In the genomic region with DNA sequence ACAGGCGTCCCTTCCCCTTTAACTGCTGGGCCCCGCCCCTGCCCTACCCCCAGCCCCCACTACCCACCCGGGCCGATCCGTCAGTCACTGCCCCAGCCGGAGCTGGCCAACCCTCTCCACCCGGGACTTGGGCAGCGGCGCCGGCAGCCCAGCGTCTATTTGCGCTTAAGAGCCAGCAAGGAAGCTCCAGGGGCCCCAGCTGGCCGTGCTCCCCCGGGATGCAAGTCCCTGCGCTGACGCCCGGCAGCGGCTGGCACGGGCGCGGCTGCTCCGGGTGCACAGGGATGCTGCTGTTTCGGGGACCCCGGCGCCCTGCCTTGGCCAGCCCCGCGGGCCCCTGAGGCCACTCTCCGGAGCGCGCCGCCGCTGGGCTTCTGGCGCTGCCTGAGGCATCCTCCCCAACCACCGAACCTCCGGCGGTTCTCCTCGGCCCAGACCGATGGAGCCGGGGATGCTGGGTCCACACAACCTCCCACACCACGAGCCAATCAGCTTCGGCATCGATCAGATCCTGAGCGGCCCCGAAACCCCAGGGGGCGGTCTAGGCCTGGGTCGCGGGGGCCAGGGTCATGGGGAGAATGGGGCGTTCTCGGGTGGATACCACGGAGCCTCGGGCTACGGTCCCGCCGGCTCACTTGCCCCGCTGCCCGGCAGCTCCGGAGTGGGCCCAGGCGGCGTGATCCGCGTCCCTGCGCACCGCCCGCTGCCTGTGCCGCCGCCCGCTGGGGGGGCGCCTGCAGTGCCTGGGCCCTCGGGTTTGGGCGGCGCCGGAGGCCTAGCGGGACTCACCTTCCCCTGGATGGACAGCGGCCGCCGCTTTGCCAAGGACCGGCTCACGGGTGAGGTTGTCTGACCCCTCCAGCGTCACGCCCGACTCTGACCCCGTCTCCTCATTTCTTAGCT, we compare ENCODE assay signal across 9 cellular contexts. TPM values are rescaled to one million over a fixed set of nuclear protein-coding genes. Genes with fewer than 3 reads are reported as not detected.
A peak's percentile ranks its signal among the peaks of the same experiment; 100 is the strongest.
DNase-seq lines count a peak whose midpoint lies in the region; ATAC-seq and TF ChIP-seq lines count a peak whose summit lies in the region.
"Had no signal": no experiment of that assay in that cellular context is flagged by ENCODE, and none has a peak within 500 bp of the region (broad histone marks: within the 10 kb centered on the region; RNA-seq: fewer than 3 reads in every experiment).

TLX2 (plus strand) TSS at position 83 of the 903 bp plus-strand sequence; CDS start at position 440, 357 bp downstream.

- H3K4me1 Mint-ChIP-seq in immature natural killer cell = peaks cover 16 to 19% of the 10 kb centered on the region in 2 donors

- H3K27ac Mint-ChIP-seq in immature natural killer cell = no peak within 1 kb of the TSS

- peak; percentile 32 for DNase-seq in stimulated activated CD4-positive, alpha-beta T cell treated with anti-CD3 and anti-CD28 coated beads, Interleukin-15, amount 100 ng/mL, for 24 hours
- no peak for DNase-seq in stimulated activated CD4-positive, alpha-beta T cell treated with anti-CD3 and anti-CD28 coated beads, Interleukin-4, amount 100 ng/mL, for 4 hours
- DNase-seq in immature natural killer cell = no peak
- DNase-seq in A172 (ENCODE audit: low spot score) = no peak
- DNase-seq in NCI-H510A (lab: John Stamatoyannopoulos, UW) = no peak
- DNase-seq in kidney glomerular epithelial cell (lab: John Stamatoyannopoulos, UW) = no peak
- DNase-seq: tibial artery had no signal

- ATAC-seq in SK-N-SH treated with all-trans-retinoic acid at 6 μM for 48 hours (peak; percentile 79), GM21447 (IDR thresholded peaks at IDR 0.05; ENCODE audit: unreplicated experiment) (no peak)

- peaks cover 0 to 4% (median 0%) of the 10 kb centered on the region in 6 donors for H3K9me3 Mint-ChIP-seq in immature natural killer cell

- peaks cover 38 to 42% (median 42%) of the 10 kb centered on the region in 3 donors for H3K27me3 Mint-ChIP-seq in immature natural killer cell (ENCODE audit: low read depth in 3 of 3)

- H3K36me3 Mint-ChIP-seq in immature natural killer cell = no peaks in the 10 kb centered on the region

- peak within 1 kb of the TSS; percentile 18 to 72 (median 25) for H3K4me3 Mint-ChIP-seq in immature natural killer cell

TF ChIP-seq in SK-N-SH treated with all-trans-retinoic acid at 6 μM for 48 hours, 23 proteins besides CTCF, POLR2A, EP300 and RAD21:
- TF ChIP-seq OSR1 (CRISPR knock-in tag; IDR thresholded peaks at IDR 0.05) (no peak), ESRRG (CRISPR knock-in tag; IDR thresholded peaks at IDR 0.05) (no peak), TSHZ2 (CRISPR knock-in tag; IDR thresholded peaks at IDR 0.05) (no peak), SNAI2 (CRISPR knock-in tag; IDR thresholded peaks at IDR 0.05) (no peak), POU6F1 (CRISPR knock-in tag; IDR thresholded peaks at IDR 0.05; ENCODE audit: borderline replicate concordance, low read depth) (no peak), ZFP3 (CRISPR knock-in tag; IDR thresholded peaks at IDR 0.05) (no peak), TOX (CRISPR knock-in tag; IDR thresholded peaks at IDR 0.05; ENCODE audit: borderline replicate concordance) (no peak), ZNF8 (CRISPR knock-in tag; IDR thresholded peaks at IDR 0.05) (no peak), ISL1 (CRISPR knock-in tag; IDR thresholded peaks at IDR 0.05) (no peak), CSDC2 (CRISPR knock-in tag; IDR thresholded peaks at IDR 0.05) (no peak)
- TF ChIP-seq, protein P1, sequence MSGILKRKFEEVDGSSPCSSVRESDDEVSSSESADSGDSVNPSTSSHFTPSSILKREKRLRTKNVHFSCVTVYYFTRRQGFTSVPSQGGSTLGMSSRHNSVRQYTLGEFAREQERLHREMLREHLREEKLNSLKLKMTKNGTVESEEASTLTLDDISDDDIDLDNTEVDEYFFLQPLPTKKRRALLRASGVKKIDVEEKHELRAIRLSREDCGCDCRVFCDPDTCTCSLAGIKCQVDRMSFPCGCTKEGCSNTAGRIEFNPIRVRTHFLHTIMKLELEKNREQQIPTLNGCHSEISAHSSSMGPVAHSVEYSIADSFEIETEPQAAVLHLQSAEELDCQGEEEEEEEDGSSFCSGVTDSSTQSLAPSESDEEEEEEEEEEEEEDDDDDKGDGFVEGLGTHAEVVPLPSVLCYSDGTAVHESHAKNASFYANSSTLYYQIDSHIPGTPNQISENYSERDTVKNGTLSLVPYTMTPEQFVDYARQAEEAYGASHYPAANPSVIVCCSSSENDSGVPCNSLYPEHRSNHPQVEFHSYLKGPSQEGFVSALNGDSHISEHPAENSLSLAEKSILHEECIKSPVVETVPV (CRISPR knock-in tag; IDR thresholded peaks at IDR 0.05) = no peak

RNA-seq across cellular contexts. Expression of gene TLX2, which starts in this region (rescaled TPM):
- polyA plus RNA-seq in immature natural killer cell = not detected
- 0.90 and 1.7 TPM in 2 replicates for total RNA-seq in A172 (2014; rRNA removed; shearing (Covaris generic))
